ENCODE assay signal across 1 cellular context in genomic region chr19:14416743-14417214, GRCh38.
TF ChIP-seq lines count a peak whose summit lies in the region.

No MANE protein-coding gene starts in this region.

TF ChIP-seq in WTC11, 78 proteins besides CTCF, POLR2A, EP300 and RAD21 (continued from another document):
- TF ChIP-seq AFF4 (CRISPR knock-in tag; IDR thresholded peaks at IDR 0.05; ENCODE audit: borderline replicate concordance) (no peak), CREM (CRISPR knock-in tag; IDR thresholded peaks at IDR 0.05) (no peak), ZNF671 (CRISPR knock-in tag; IDR thresholded peaks at IDR 0.05) (no peak)
